In the genomic region with DNA sequence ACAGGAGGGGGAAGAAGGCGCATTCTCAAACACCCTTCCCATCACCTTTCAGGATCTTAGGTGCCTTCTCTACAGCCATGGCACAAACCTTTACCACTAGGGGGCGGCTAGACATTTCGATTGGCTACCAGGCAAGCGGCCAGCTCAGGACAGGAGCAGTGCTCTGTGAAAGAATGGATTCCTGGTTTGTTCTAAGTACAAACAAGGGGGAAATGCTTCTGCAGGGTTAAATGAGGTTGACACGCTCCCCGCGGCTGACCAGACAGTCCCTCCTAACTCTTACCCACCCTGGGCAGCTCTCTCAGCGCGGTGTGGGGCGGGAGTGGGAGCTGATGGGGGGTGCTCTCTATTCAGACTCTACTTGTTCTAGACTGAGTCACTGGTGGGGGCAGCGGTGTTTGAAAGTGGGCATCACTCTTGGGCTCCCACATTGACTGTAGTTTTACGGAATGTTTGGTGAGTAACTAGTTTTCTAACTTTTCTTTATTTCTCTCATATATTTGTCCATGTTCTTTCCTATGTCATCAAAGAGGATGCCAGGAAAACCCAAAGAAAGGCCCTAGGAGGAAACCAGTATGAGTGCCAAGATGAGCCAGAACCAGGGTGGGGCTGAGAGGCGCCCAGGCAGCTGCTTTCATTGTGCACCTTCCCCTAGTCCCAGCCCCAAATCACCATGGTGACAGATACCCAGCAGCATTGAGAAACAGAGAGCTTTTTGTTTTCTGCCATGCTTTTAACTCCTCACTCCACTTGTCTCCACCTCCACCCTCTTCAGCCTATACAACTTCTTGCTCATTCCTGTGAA, we compare ENCODE assay signal across 8 cellular contexts.
DNase-seq lines count a peak whose midpoint lies in the region; ATAC-seq lines count a peak whose summit lies in the region.

No MANE protein-coding gene starts in this region.

- peak; percentile 89 for ATAC-seq in GM21423 (IDR thresholded peaks at IDR 0.05; ENCODE audit: unreplicated experiment)
- peak; percentile 79 for ATAC-seq in aorta (ENCODE audit: low FRiP score)

- intact Hi-C loops in aorta (cut with DNase I), result loop anchor here (5.0 to 10.0 kb wide), 2 partner anchors 111 to 114 kb away; no protein-coding TSS in a partner anchor

- H3K27ac ChIP-seq in aorta (ENCODE audit: low read depth in 1 of 2, low read length in 2 of 2), result no peak overlapping the region

- H3K27me3 ChIP-seq in neuron (ENCODE audit: insufficient read depth, low read length) (no peaks in the 10 kb centered on the region), aorta (ENCODE audit: control insufficient read depth in 1 of 2, insufficient read depth in 2 of 2, low read length in 1 of 2) (no peaks in the 10 kb centered on the region)

- WGBS in aorta, 2 donors, result 17 to 22% methylated on average over 13 of the region's 13 CpGs

- H3K36me3 ChIP-seq in neuron (ENCODE audit: insufficient read depth, low read length) (no peaks in the 10 kb centered on the region), aorta (ENCODE audit: control insufficient read depth in 1 of 2, insufficient read depth in 2 of 2, low read length in 1 of 2) (no peaks in the 10 kb centered on the region)

- H3K4me1 ChIP-seq in neuron (ENCODE audit: insufficient read depth, low read length) (peaks cover 19% of the 10 kb centered on the region), aorta (ENCODE audit: control insufficient read depth in 1 of 2, insufficient read depth in 2 of 2, low read length in 2 of 2) (no peaks in the 10 kb centered on the region)

- peak overlapping the region; percentile 39 for H2AFZ ChIP-seq in neuron (ENCODE audit: low read depth, low read length)

- DNase-seq in EH (ENCODE audit: low read depth), result peak; percentile 65
- DNase-seq in HS-5 (ENCODE audit: low read depth), result peak; percentile 13
- peak; percentile 90 for DNase-seq in NCI-H748 (lab: John Stamatoyannopoulos, UW; ENCODE audit: unreplicated experiment)
- peak; percentile 63 for DNase-seq in activated CD8-positive, alpha-beta memory T cell treated with anti-CD3 and anti-CD28 coated beads, Interleukin-2, amount 50 U/mL, for 48 hours
- peak; percentile 64 for DNase-seq in foreskin melanocyte
- DNase-seq in aorta, result peak; percentile 65 to 82

- no peak overlapping the region for H3K4me3 ChIP-seq in neuron (ENCODE audit: low read length)
- H3K4me3 ChIP-seq in aorta (ENCODE audit: low read length in 2 of 2), result no peak overlapping the region

- no peaks in the 10 kb centered on the region for H3K9me3 ChIP-seq in neuron (ENCODE audit: low read length)
- H3K9me3 ChIP-seq in aorta (ENCODE audit: control insufficient read depth, low read length), result no peaks in the 10 kb centered on the region

Comparison
In these comparisons a context has a peak if more than half of its experiments do, and no peak if none do; other contexts are left out.
1. DNase-seq: peak in every context shown above with its lines; median percentile 90 in NCI-H748; 74 in aorta; 65 in EH; 64 in foreskin melanocyte; 63 in activated CD8-positive, alpha-beta memory T cell treated with anti-CD3 and anti-CD28 coated beads, Interleukin-2, amount 50 U/mL, for 48 hours; 13 in HS-5.